Comparison of ENCODE assay signal across 8 cellular contexts in the genomic region with DNA sequence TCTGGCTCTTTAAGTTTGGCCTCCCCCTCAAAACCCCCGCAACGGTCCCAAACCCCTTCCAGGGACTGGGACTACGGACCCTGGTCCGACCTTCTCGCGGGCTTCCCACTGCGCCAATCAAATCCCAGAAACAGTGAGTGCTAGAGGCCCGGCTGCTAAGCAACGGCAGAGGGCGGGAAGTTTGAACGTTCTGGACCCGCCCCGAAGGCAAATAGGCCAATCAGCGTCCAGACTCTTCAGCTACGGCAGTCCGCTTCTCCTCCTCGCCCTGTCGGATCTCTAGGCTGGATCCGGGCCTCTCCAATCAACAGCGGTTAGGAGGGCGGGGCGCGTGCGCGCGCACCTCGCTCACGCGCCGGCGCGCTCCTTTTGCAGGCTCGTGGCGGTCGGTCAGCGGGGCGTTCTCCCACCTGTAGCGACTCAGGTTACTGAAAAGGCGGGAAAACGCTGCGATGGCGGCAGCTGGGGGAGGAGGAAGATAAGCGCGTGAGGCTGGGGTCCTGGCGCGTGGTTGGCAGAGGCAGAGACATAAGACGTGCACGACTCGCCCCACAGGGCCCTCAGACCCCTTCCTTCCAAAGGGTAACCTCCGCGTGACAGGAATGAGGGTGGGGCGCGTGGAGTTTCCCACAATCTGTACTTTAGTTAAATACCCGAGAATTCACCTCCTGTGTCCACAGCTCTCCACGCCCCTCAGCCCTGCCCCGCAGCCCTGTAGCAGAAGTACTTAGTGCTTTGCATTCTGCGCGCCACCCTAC. TPM values are rescaled to one million over a fixed set of nuclear protein-coding genes. Genes with fewer than 3 reads are reported as not detected.
A peak's percentile ranks its signal among the peaks of the same experiment; 100 is the strongest.
DNase-seq lines count a peak whose midpoint lies in the region; ATAC-seq lines count a peak whose summit lies in the region.

A gene (plus strand): TSS at position 367 of the 758 bp plus-strand sequence. CDS start 462 bp downstream, outside the sequence.

- H3K36me3 Mint-ChIP-seq in CD8-positive, alpha-beta memory T cell: peaks cover 0 to 23% (median 1%) of the 10 kb centered on the region in 3 donors
- H3K36me3 Mint-ChIP-seq in effector memory CD8-positive, alpha-beta T cell (ENCODE audit: insufficient read depth): peaks cover 39% of the 10 kb centered on the region
- H3K36me3 Mint-ChIP-seq in memory B cell: peaks cover 7% of the 10 kb centered on the region

- no peaks in the 10 kb centered on the region for H3K27me3 Mint-ChIP-seq in CD8-positive, alpha-beta memory T cell
- H3K27me3 Mint-ChIP-seq in effector memory CD8-positive, alpha-beta T cell: no peaks in the 10 kb centered on the region
- H3K27me3 Mint-ChIP-seq in memory B cell: no peaks in the 10 kb centered on the region

- CTCF ChIA-PET in CD8-positive, alpha-beta memory T cell (lab: Charles Lee): interaction anchor here (0.6 to 7.5 kb wide), 11 partner anchors 10 to 90 kb away, joined by 3 to 42 read pairs (median 5); a partner anchor contains a TSS
- CTCF ChIA-PET in activated CD8-positive, alpha-beta memory T cell treated with anti-CD3 and anti-CD28 coated beads for 36 hours (lab: Charles Lee): interaction anchor here (0.8 to 5.5 kb wide), 7 partner anchors 11 to 97 kb away, joined by 3 to 46 read pairs (median 7); a partner anchor contains a TSS

- POLR2A ChIA-PET in CD8-positive, alpha-beta memory T cell (lab: Charles Lee): interaction anchor here (0.6 to 2.5 kb wide), 11 partner anchors 9 to 90 kb away, joined by 3 to 12 read pairs (median 5); a partner anchor contains a TSS
- POLR2A ChIA-PET in activated CD8-positive, alpha-beta memory T cell treated with anti-CD3 and anti-CD28 coated beads for 36 hours (lab: Charles Lee): interaction anchor here (0.6 to 1.6 kb wide), 7 partner anchors 10 to 223 kb away, joined by 3 to 7 read pairs (median 5); no protein-coding TSS in a partner anchor

- peak within 1 kb of the TSS; percentile 91 to 99 (median 96) for H3K27ac Mint-ChIP-seq in CD8-positive, alpha-beta memory T cell
- peak within 1 kb of the TSS; percentile 89 to 90 for H3K27ac Mint-ChIP-seq in effector memory CD8-positive, alpha-beta T cell
- H3K27ac Mint-ChIP-seq in memory B cell: peak within 1 kb of the TSS; percentile 97

- peak within 1 kb of the TSS; percentile 84 for H3K4me3 ChIP-seq in CD8-positive, alpha-beta memory T cell (ENCODE audit: low read length)

- peaks cover 40% of the 10 kb centered on the region for H3K4me1 ChIP-seq in CD8-positive, alpha-beta memory T cell (ENCODE audit: insufficient read depth, low read length)

- no peaks in the 10 kb centered on the region for H3K36me3 ChIP-seq in CD8-positive, alpha-beta memory T cell (ENCODE audit: insufficient read depth, low read length)

- H3K9me3 ChIP-seq in CD8-positive, alpha-beta memory T cell (ENCODE audit: low read length): no peaks in the 10 kb centered on the region

- H3K4me3 Mint-ChIP-seq in CD8-positive, alpha-beta memory T cell: peak within 1 kb of the TSS; percentile 93 to 99 (median 98)
- H3K4me3 Mint-ChIP-seq in effector memory CD8-positive, alpha-beta T cell: peak within 1 kb of the TSS; percentile 95 to 97
- peak within 1 kb of the TSS; percentile 100 for H3K4me3 Mint-ChIP-seq in memory B cell

- H3K4me1 Mint-ChIP-seq in CD8-positive, alpha-beta memory T cell: peaks cover 46 to 62% (median 55%) of the 10 kb centered on the region in 3 donors
- H3K4me1 Mint-ChIP-seq in effector memory CD8-positive, alpha-beta T cell (ENCODE audit: low read depth in 2 of 2): peaks cover 48 to 64% of the 10 kb centered on the region in 2 donors
- peaks cover 45% of the 10 kb centered on the region for H3K4me1 Mint-ChIP-seq in memory B cell

- DNase-seq in CD8-positive, alpha-beta memory T cell: peak; percentile 91 to 97 (median 93)
- DNase-seq in HPDE6-E6E7 (ENCODE audit: extremely low spot score) (peak; percentile 98), NOMO-1 (lab: John Stamatoyannopoulos, UW; ENCODE audit: unreplicated experiment in 2 of 2) (peak; percentile 99), memory B cell (ENCODE audit: low spot score in 2 of 2) (peak; percentile 89 to 93)
- peak; percentile 91 to 92 (median 92) for DNase-seq in effector memory CD8-positive, alpha-beta T cell
- peak; percentile 92 for DNase-seq in stimulated activated CD8-positive, alpha-beta memory T cell treated with anti-CD3 and anti-CD28 coated beads, Interleukin-12 subunit alpha, Interleukin-12 subunit beta, amount 100 ng/mL, for 1 hour (ENCODE audit: low read depth)

- H3K27ac ChIP-seq in CD8-positive, alpha-beta memory T cell (ENCODE audit: low read depth, low read length): peak within 1 kb of the TSS; percentile 98

- H3K9me3 Mint-ChIP-seq in CD8-positive, alpha-beta memory T cell: no peaks in the 10 kb centered on the region
- no peaks in the 10 kb centered on the region for H3K9me3 Mint-ChIP-seq in effector memory CD8-positive, alpha-beta T cell
- no peaks in the 10 kb centered on the region for H3K9me3 Mint-ChIP-seq in memory B cell

- no peaks in the 10 kb centered on the region for H3K27me3 ChIP-seq in CD8-positive, alpha-beta memory T cell (ENCODE audit: insufficient read depth, low read length, poor library complexity, severe bottlenecking)

- peak; percentile 67 for ATAC-seq in GM19463 (IDR thresholded peaks at IDR 0.05; ENCODE audit: unreplicated experiment)
- ATAC-seq in effector memory CD8-positive, alpha-beta T cell (replicated peaks): peak; percentile 85
- peak; percentile 84 for ATAC-seq in memory B cell (ENCODE audit: low read depth)

RNA-seq across cellular contexts. Expression of the gene that starts here (rescaled TPM):
- 10 to 100 TPM; 36.4 to 39.8 TPM for total RNA-seq in CD8-positive, alpha-beta memory T cell
- polyA plus RNA-seq in CD8-positive, alpha-beta memory T cell: 2.0 TPM
- total RNA-seq in activated CD8-positive, alpha-beta memory T cell treated with anti-CD3 and anti-CD28 coated beads for 36 hours: 10 to 100 TPM; 60.3 to 61.5 TPM

Comparison
In these comparisons a context has a peak if more than half of its experiments do, and no peak if none do; other contexts are left out.
1. Peak in every context shown above with its lines: DNase-seq, ATAC-seq, H3K4me3 ChIP-seq and H3K27ac ChIP-seq.